ENCODE assay signal across 39 cellular contexts in the genomic region with DNA sequence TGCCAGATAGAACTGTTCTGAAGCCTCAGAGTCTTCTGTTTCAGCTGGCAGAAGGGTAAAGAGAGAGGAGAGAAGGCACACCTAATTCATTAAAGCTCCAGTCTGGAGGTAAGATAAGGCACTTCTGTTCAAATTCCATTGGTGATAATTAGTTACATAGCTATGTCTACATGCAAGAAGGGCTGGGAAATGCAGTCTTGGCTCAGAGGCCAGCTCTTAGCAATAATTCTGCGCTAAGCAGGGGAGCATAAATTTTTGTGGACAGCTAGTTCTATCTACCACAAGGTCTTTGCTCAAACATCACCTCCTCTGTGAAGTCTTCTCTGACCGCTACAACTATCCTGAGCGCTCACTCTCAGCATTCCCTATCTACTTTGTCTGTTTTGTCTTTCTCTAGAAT. TPM values are rescaled to one million over a fixed set of nuclear protein-coding genes. Genes with fewer than 3 reads are reported as not detected.
"Had no signal": no experiment of that assay in that cellular context is flagged by ENCODE, and none has a peak within 500 bp of the region (broad histone marks: within the 10 kb centered on the region; RNA-seq: fewer than 3 reads in every experiment).

No MANE protein-coding gene starts in this region.

- ATAC-seq: activated naive CD4-positive, alpha-beta T cell treated with anti-CD3 and anti-CD28 coated beads, Interleukin-2, amount 50 U/mL, for 72 hours; activated naive CD8-positive, alpha-beta T cell treated with anti-CD3 and anti-CD28 coated beads, Interleukin-2, amount 50 U/mL, for 24 hours; activated T-cell treated with anti-CD3 and anti-CD28 coated beads, Interleukin-2, amount 50 U/mL, for 4 hours; activated T-cell treated with anti-CD3 and anti-CD28 coated beads, Interleukin-2, amount 50 U/mL, for 72 hours; activated T-helper 17 cell treated with anti-CD3 and anti-CD28 coated beads, Interleukin-2, amount 50 U/mL, for 72 hours had no signal

- H3K27ac Mint-ChIP-seq: activated naive CD4-positive, alpha-beta T cell treated with anti-CD3 and anti-CD28 coated beads for 36 hours; activated naive CD4-positive, alpha-beta T cell treated with anti-CD3 and anti-CD28 coated beads, Interleukin-2, amount 10 ng/mL, durations not matched to agents 7 days and 5 days; activated naive CD4-positive, alpha-beta T cell treated with anti-CD3 and anti-CD28 coated beads, Interleukin-2, amount 50 U/mL, for 24 hours; activated naive CD4-positive, alpha-beta T cell treated with anti-CD3 and anti-CD28 coated beads, Interleukin-2, amount 50 U/mL, for 72 hours; activated naive CD8-positive, alpha-beta T cell; activated naive CD8-positive, alpha-beta T cell treated with anti-CD3 and anti-CD28 coated beads for 36 hours; activated naive CD8-positive, alpha-beta T cell treated with anti-CD3 and anti-CD28 coated beads, Interleukin-2, amount 10 ng/mL, durations not matched to agents 7 days and 5 days; activated naive CD8-positive, alpha-beta T cell treated with anti-CD3 and anti-CD28 coated beads, Interleukin-2, amount 50 U/mL, for 24 hours; activated T-cell treated with anti-CD3 and anti-CD28 coated beads, Interleukin-2, amount 50 U/mL, for 24 hours; activated T-cell treated with anti-CD3 and anti-CD28 coated beads, Interleukin-2, amount 50 U/mL, for 72 hours; activated T-helper 1 cell treated with anti-CD3 and anti-CD28 coated beads, Interleukin-12 subunit alpha, Interleukin-12 subunit beta, Interleukin-2, Interleukin-4 antibody, amounts not matched to agents 30 ng/mL and 10 ng/mL and 1 ng/mL, durations not matched to agents 14 hours and 24 hours and 36 hours; activated T-helper 17 cell treated with anti-CD3 and anti-CD28 coated beads, Interleukin-2, amount 50 U/mL, for 72 hours; activated T-helper 2 cell treated with anti-CD3 and anti-CD28 coated beads, Interferon-gamma antibody, Interleukin-2, Interleukin-4, amounts not matched to agents 10 μg/mL and 5 μg/mL and 100 μg/mL, durations not matched to agents 14 hours and 24 hours and 36 hours; brain had no signal

- H3K9me3 ChIP-seq: adrenal gland, ascending aorta, breast epithelium had no signal

- H3K27me3 Mint-ChIP-seq: activated naive CD4-positive, alpha-beta T cell treated with anti-CD3 and anti-CD28 coated beads, Interleukin-2, amount 10 ng/mL, durations not matched to agents 7 days and 5 days; brain had no signal

- H3K4me3 ChIP-seq: adrenal gland, ascending aorta, breast epithelium, cardiac muscle cell had no signal

- H3K4me3 Mint-ChIP-seq: activated naive CD4-positive, alpha-beta T cell treated with anti-CD3 and anti-CD28 coated beads for 36 hours; activated naive CD4-positive, alpha-beta T cell treated with anti-CD3 and anti-CD28 coated beads, Interleukin-2, amount 10 ng/mL, durations not matched to agents 7 days and 5 days; activated naive CD4-positive, alpha-beta T cell treated with anti-CD3 and anti-CD28 coated beads, Interleukin-2, amount 50 U/mL, for 24 hours; activated naive CD8-positive, alpha-beta T cell; activated naive CD8-positive, alpha-beta T cell treated with anti-CD3 and anti-CD28 coated beads for 36 hours; activated naive CD8-positive, alpha-beta T cell treated with anti-CD3 and anti-CD28 coated beads, Interleukin-2, amount 10 ng/mL, durations not matched to agents 7 days and 5 days; activated naive CD8-positive, alpha-beta T cell treated with anti-CD3 and anti-CD28 coated beads, Interleukin-2, amount 50 U/mL, for 24 hours; activated T-cell treated with anti-CD3 and anti-CD28 coated beads, Interleukin-2, amount 50 U/mL, for 24 hours; activated T-cell treated with anti-CD3 and anti-CD28 coated beads, Interleukin-2, amount 50 U/mL, for 4 hours; activated T-cell treated with anti-CD3 and anti-CD28 coated beads, Interleukin-2, amount 50 U/mL, for 72 hours; activated T-helper 1 cell treated with anti-CD3 and anti-CD28 coated beads, Interleukin-12 subunit alpha, Interleukin-12 subunit beta, Interleukin-2, Interleukin-4 antibody, amounts not matched to agents 30 ng/mL and 10 ng/mL and 1 ng/mL, durations not matched to agents 14 hours and 24 hours and 36 hours; activated T-helper 17 cell treated with anti-CD3 and anti-CD28 coated beads, Interleukin-2, amount 50 U/mL, for 72 hours; central memory CD8-positive, alpha-beta T cell had no signal

- H3K9me3 Mint-ChIP-seq: activated naive CD4-positive, alpha-beta T cell treated with anti-CD3 and anti-CD28 coated beads for 36 hours; activated naive CD4-positive, alpha-beta T cell treated with anti-CD3 and anti-CD28 coated beads, Interleukin-2, amount 10 ng/mL, durations not matched to agents 7 days and 5 days; activated naive CD4-positive, alpha-beta T cell treated with anti-CD3 and anti-CD28 coated beads, Interleukin-2, amount 50 U/mL, for 24 hours; activated naive CD4-positive, alpha-beta T cell treated with anti-CD3 and anti-CD28 coated beads, Interleukin-2, amount 50 U/mL, for 72 hours; activated naive CD8-positive, alpha-beta T cell treated with anti-CD3 and anti-CD28 coated beads for 36 hours; activated naive CD8-positive, alpha-beta T cell treated with anti-CD3 and anti-CD28 coated beads, Interleukin-2, amount 50 U/mL, for 24 hours; activated T-cell treated with anti-CD3 and anti-CD28 coated beads, Interleukin-2, amount 50 U/mL, for 24 hours; activated T-cell treated with anti-CD3 and anti-CD28 coated beads, Interleukin-2, amount 50 U/mL, for 4 hours; activated T-cell treated with anti-CD3 and anti-CD28 coated beads, Interleukin-2, amount 50 U/mL, for 72 hours; activated T-helper 1 cell treated with anti-CD3 and anti-CD28 coated beads, Interleukin-12 subunit alpha, Interleukin-12 subunit beta, Interleukin-2, Interleukin-4 antibody, amounts not matched to agents 30 ng/mL and 10 ng/mL and 1 ng/mL, durations not matched to agents 14 hours and 24 hours and 36 hours; activated T-helper 2 cell treated with anti-CD3 and anti-CD28 coated beads, Interferon-gamma antibody, Interleukin-2, Interleukin-4, amounts not matched to agents 10 μg/mL and 5 μg/mL and 100 μg/mL, durations not matched to agents 14 hours and 24 hours and 36 hours; brain; central memory CD8-positive, alpha-beta T cell had no signal

- H3K4me1 ChIP-seq: adrenal gland, ascending aorta, breast epithelium had no signal

- FAIRE-seq: bronchial epithelial cell had no signal

- H3K27ac ChIP-seq: adrenal gland, ascending aorta, brain microvascular endothelial cell, breast epithelium, cardiac muscle cell had no signal

- H3K36me3 Mint-ChIP-seq: activated naive CD4-positive, alpha-beta T cell treated with anti-CD3 and anti-CD28 coated beads, Interleukin-2, amount 10 ng/mL, durations not matched to agents 7 days and 5 days; activated naive CD4-positive, alpha-beta T cell treated with anti-CD3 and anti-CD28 coated beads, Interleukin-2, amount 50 U/mL, for 24 hours; activated naive CD4-positive, alpha-beta T cell treated with anti-CD3 and anti-CD28 coated beads, Interleukin-2, amount 50 U/mL, for 72 hours; activated naive CD8-positive, alpha-beta T cell treated with anti-CD3 and anti-CD28 coated beads for 36 hours; activated naive CD8-positive, alpha-beta T cell treated with anti-CD3 and anti-CD28 coated beads, Interleukin-2, amount 10 ng/mL, durations not matched to agents 7 days and 5 days; brain had no signal

- H3K36me3 ChIP-seq: adrenal gland, ascending aorta, brain microvascular endothelial cell, breast epithelium, cardiac muscle cell had no signal

- DNase-seq: activated effector memory CD4-positive, alpha-beta T cell treated with anti-CD3 and anti-CD28 coated beads, Interleukin-2, amount 50 U/mL, for 16 hours; activated effector memory CD4-positive, alpha-beta T cell treated with Interleukin-2 at 50 U/mL for 16 hours; activated gamma-delta T cell; activated gamma-delta T cell treated with Interleukin-2 at 50 U/mL for 16 hours; activated naive CD4-positive, alpha-beta T cell; activated naive CD4-positive, alpha-beta T cell treated with anti-CD3 and anti-CD28 coated beads for 36 hours; activated naive CD4-positive, alpha-beta T cell treated with anti-CD3 and anti-CD28 coated beads, Interleukin-2, amount 10 ng/mL, durations not matched to agents 7 days and 5 days; activated naive CD4-positive, alpha-beta T cell treated with anti-CD3 and anti-CD28 coated beads, Interleukin-2, amount 50 U/mL, for 16 hours; activated naive CD4-positive, alpha-beta T cell treated with Interleukin-2 at 50 U/mL for 16 hours; activated naive CD8-positive, alpha-beta T cell treated with anti-CD3 and anti-CD28 coated beads for 36 hours; activated naive CD8-positive, alpha-beta T cell treated with anti-CD3 and anti-CD28 coated beads, Interleukin-2, amount 10 ng/mL, durations not matched to agents 7 days and 5 days; activated naive CD8-positive, alpha-beta T cell treated with anti-CD3 and anti-CD28 coated beads, Interleukin-2, amount 50 U/mL, for 24 hours; activated T-cell treated with anti-CD3 and anti-CD28 coated beads for 4 hours; activated T-cell treated with anti-CD3 and anti-CD28 coated beads, Interleukin-2, amount 50 U/mL, for 1 hour; activated T-cell treated with anti-CD3 and anti-CD28 coated beads, Interleukin-2, amount 50 U/mL, for 24 hours; activated T-cell treated with anti-CD3 and anti-CD28 coated beads, Interleukin-2, amount 50 U/mL, for 4 hours; activated T-cell treated with anti-CD3 and anti-CD28 coated beads, Interleukin-2, amount 50 U/mL, for 48 hours; activated T-cell treated with anti-CD3 and anti-CD28 coated beads, Interleukin-2, amount 50 U/mL, for 72 hours; adrenal gland; amniotic stem cell; amygdala; anterior cingulate cortex; aorta; brain microvascular endothelial cell; caudate nucleus; central memory CD4-positive, alpha-beta T cell; cerebellar nuclear complex had no signal

- H3K27me3 ChIP-seq: adrenal gland, ascending aorta, brain microvascular endothelial cell, breast epithelium, cardiac muscle cell had no signal

- H3K4me1 Mint-ChIP-seq: activated naive CD4-positive, alpha-beta T cell treated with anti-CD3 and anti-CD28 coated beads, Interleukin-2, amount 10 ng/mL, durations not matched to agents 7 days and 5 days; activated naive CD4-positive, alpha-beta T cell treated with anti-CD3 and anti-CD28 coated beads, Interleukin-2, amount 50 U/mL, for 24 hours; activated naive CD8-positive, alpha-beta T cell treated with anti-CD3 and anti-CD28 coated beads for 36 hours; activated naive CD8-positive, alpha-beta T cell treated with anti-CD3 and anti-CD28 coated beads, Interleukin-2, amount 10 ng/mL, durations not matched to agents 7 days and 5 days; activated naive CD8-positive, alpha-beta T cell treated with anti-CD3 and anti-CD28 coated beads, Interleukin-2, amount 50 U/mL, for 24 hours; activated T-helper 17 cell treated with anti-CD3 and anti-CD28 coated beads, Interleukin-2, amount 50 U/mL, for 72 hours; brain; central memory CD8-positive, alpha-beta T cell had no signal

RNA-seq across cellular contexts. Expression of a gene that starts 14.3 kb away (rescaled TPM):
- total RNA-seq: ascending aorta had no signal
